17 cellular contexts compared by ENCODE assay signal in the genomic region with DNA sequence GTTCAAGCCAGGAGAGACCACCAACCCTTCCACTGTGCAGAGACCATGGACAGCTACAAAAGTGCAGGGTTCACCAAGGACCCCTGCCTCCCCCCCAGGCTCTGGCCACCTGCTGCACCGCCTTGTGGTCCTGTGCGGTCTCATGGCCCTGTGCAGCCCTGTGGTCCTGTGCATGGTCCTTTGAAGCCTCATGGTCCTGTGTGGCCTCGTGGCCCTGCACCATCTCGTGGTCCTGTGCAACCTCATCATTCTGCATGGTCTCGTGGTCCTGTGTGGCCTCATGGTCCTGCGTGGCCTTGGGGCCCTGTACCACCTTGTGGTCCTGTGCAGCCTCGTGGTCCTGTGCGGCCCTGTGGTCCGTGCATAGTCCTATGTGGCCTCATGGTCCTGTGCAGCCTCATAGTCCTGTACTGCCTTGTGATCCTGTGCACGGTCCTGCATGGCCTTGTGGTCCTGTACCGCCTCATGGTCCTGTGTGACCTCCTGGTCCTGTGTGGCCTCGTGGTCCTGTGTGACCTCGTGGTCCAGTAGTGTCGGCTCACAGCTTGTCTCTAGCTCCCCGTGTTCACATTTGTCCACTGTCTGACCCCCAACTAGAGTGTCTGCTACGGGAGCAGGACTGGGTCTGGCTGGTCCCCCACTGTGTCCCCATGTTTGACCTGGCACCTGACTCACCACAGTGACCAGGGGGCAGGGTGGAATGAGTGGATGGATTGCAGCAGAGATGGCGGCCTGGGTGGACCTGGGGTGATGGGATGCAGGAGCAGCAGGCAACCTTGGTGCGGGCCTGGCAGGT. TPM values are rescaled to one million over a fixed set of nuclear protein-coding genes. Genes with fewer than 3 reads are reported as not detected.
DNase-seq lines count a peak whose midpoint lies in the region; ATAC-seq and TF ChIP-seq lines count a peak whose summit lies in the region.
"Had no signal": no experiment of that assay in that cellular context is flagged by ENCODE, and none has a peak within 500 bp of the region (broad histone marks: within the 10 kb centered on the region; RNA-seq: fewer than 3 reads in every experiment).

No MANE protein-coding gene starts in this region.

- H2AK5ac ChIP-seq in neuronal stem cell (ENCODE audit: low read depth, low read length) = peak overlapping the region; percentile 98

- H3K4me1 ChIP-seq in right atrium auricular region (no peaks in the 10 kb centered on the region), neuronal stem cell (ENCODE audit: control insufficient read depth in 2 of 2, insufficient read depth in 1 of 2, low read depth in 1 of 2, low read length in 2 of 2) (peaks cover 0 to 17% of the 10 kb centered on the region in 2 donors), adrenal gland (replicated peaks in 1 of 2) (peaks cover 0 to 9% of the 10 kb centered on the region in 2 donors)
- H3K4me1 ChIP-seq: BLaER1 had no signal

- H3K14ac ChIP-seq in neuronal stem cell (ENCODE audit: low read length) = peak overlapping the region; percentile 63

- H3K79me1 ChIP-seq in neuronal stem cell (ENCODE audit: low read depth, low read length) = peaks cover 3% of the 10 kb centered on the region

- H3K36me3 ChIP-seq in right atrium auricular region = no peaks in the 10 kb centered on the region
- peaks cover 0 to 5% of the 10 kb centered on the region in 2 donors for H3K36me3 ChIP-seq in neuronal stem cell (replicated peaks in 1 of 2; ENCODE audit: control insufficient read depth in 2 of 2, insufficient read depth in 2 of 2, low read length in 2 of 2)
- H3K36me3 ChIP-seq in adrenal gland (replicated peaks in 1 of 2) = no peaks in the 10 kb centered on the region
- H3K36me3 ChIP-seq: BLaER1 had no signal

- H2BK12ac ChIP-seq in neuronal stem cell (ENCODE audit: low read length) = peak overlapping the region; percentile 77

- no peak for TF ChIP-seq POLR2A in adrenal gland (IDR thresholded peaks at IDR 0.05)

- no peak overlapping the region for H2BK5ac ChIP-seq in neuronal stem cell (ENCODE audit: low read length)

- H3K9ac ChIP-seq in neuronal stem cell (ENCODE audit: low read depth, low read length, poor library complexity) = peak overlapping the region; percentile 2
- H3K9ac ChIP-seq: BLaER1 had no signal

- DNase-seq in cardiac septum (ENCODE audit: low spot score) (peak; percentile 47), right atrium auricular region (ENCODE audit: low spot score) (no peak), neuronal stem cell (ENCODE audit: low spot score) (no peak), adrenal gland (no peak), NAMALWA (ENCODE audit: low spot score) (no peak), UCSD-AML1 (lab: John Stamatoyannopoulos, UW; ENCODE audit: unreplicated experiment) (no peak)
- no peak for DNase-seq in stimulated activated CD4-positive, alpha-beta T cell treated with anti-CD3 and anti-CD28 coated beads, Interleukin-15, amount 100 ng/mL, for 24 hours
- DNase-seq: DMS 273 treated with DMSO at 0.1 percent for 48 hours, GOT3, KG1, NCI-H1092, NCI-H2081 treated with DMSO at 0.1 percent for 48 hours, NCI-H510A, NCI-H774 had no signal

- H2AFZ ChIP-seq in neuronal stem cell (ENCODE audit: low read length) = no peak overlapping the region

- H4K8ac ChIP-seq in neuronal stem cell (ENCODE audit: low read depth, low read length) = no peak overlapping the region

- H3K27me3 ChIP-seq in right atrium auricular region = no peaks in the 10 kb centered on the region
- H3K27me3 ChIP-seq in neuronal stem cell (ENCODE audit: control insufficient read depth in 3 of 3, insufficient read depth in 3 of 3, low read depth in 1 of 3, low read length in 3 of 3) = peaks cover 0 to 4% (median 4%) of the 10 kb centered on the region in 3 experiments
- H3K27me3 ChIP-seq in adrenal gland = no peaks in the 10 kb centered on the region
- H3K27me3 ChIP-seq: BLaER1 had no signal

- TF ChIP-seq CTCF in right atrium auricular region (IDR thresholded peaks at IDR 0.05) (no peak), adrenal gland (IDR thresholded peaks at IDR 0.05) (no peak)

- peak overlapping the region; percentile 24 for H3K18ac ChIP-seq in neuronal stem cell (ENCODE audit: low read length)

- peak overlapping the region; percentile 75 for H3K23ac ChIP-seq in neuronal stem cell (ENCODE audit: low read depth, low read length, poor library complexity)

- H3K4me2 ChIP-seq in neuronal stem cell (ENCODE audit: insufficient read depth, low read length, poor library complexity, severe bottlenecking) = no peak overlapping the region
- H3K4me2 ChIP-seq: BLaER1 had no signal

- peak overlapping the region; percentile 73 for H2BK120ac ChIP-seq in neuronal stem cell (ENCODE audit: low read depth, low read length)

- intact Hi-C loops in cardiac septum (cut with DNase I) = no loop called here
- intact Hi-C loops in adrenal gland (cut with DNase I) = no loop called here

- H4K91ac ChIP-seq in neuronal stem cell (ENCODE audit: low read depth, low read length, poor library complexity) = peak overlapping the region; percentile 92

- H3K9me3 ChIP-seq in right atrium auricular region = no peaks in the 10 kb centered on the region
- peaks cover 0 to 12% of the 10 kb centered on the region in 2 donors for H3K9me3 ChIP-seq in neuronal stem cell (replicated peaks in 1 of 2; ENCODE audit: control insufficient read depth in 2 of 2, insufficient read depth in 1 of 2, low read depth in 1 of 2, low read length in 2 of 2)
- H3K9me3 ChIP-seq in adrenal gland (replicated peaks in 1 of 3) = no peaks in the 10 kb centered on the region
- H3K9me3 ChIP-seq: BLaER1 had no signal

- WGBS in neuronal stem cell (ENCODE audit: extremely low coverage in 2 of 2, insufficient read length in 2 of 2, insufficient replicate concordance in 1 of 2), 2 donors = no CpG with 5 or more reads among the region's 18 CpGs
- 90 to 96% (median 92%) methylated on average over 5 to 18 of the region's 18 CpGs for WGBS in adrenal gland, 4 donors

- peak overlapping the region; percentile 19 for H3K4ac ChIP-seq in neuronal stem cell (ENCODE audit: low read length)

- H3K27ac ChIP-seq in right atrium auricular region (no peak overlapping the region), neuronal stem cell (replicated peaks; ENCODE audit: low read length) (no peak overlapping the region), adrenal gland (no peak overlapping the region)
- H3K27ac ChIP-seq: BLaER1 had no signal

- H3K4me3 ChIP-seq in right atrium auricular region (no peak overlapping the region), neuronal stem cell (ENCODE audit: low read length in 2 of 2) (no peak overlapping the region), adrenal gland (no peak overlapping the region)
- H3K4me3 ChIP-seq: BLaER1 had no signal

- peak; percentile 14 for ATAC-seq in esophagus mucosa

- peak overlapping the region; percentile 74 for H2BK15ac ChIP-seq in neuronal stem cell (ENCODE audit: low read length)

RNA-seq across cellular contexts. Expression of a gene that starts 20.0 kb away (rescaled TPM):
- total RNA-seq in cardiac septum (not detected), right atrium auricular region (not detected), esophagus mucosa (not detected), adrenal gland (not detected)
- polyA plus RNA-seq in neuronal stem cell (2013, experiment 1 of 2) = 0.08 TPM
- not detected for polyA plus RNA-seq in neuronal stem cell (2013, experiment 2 of 2)
- polyA plus RNA-seq in adrenal gland = not detected
- total RNA-seq: A172 had no signal

RNA-seq across cellular contexts. Expression of a gene that starts 24.4 kb away (rescaled TPM):
- total RNA-seq in cardiac septum (149 TPM), right atrium auricular region (100 to 1,000 TPM; 232 to 243 TPM), esophagus mucosa (132 TPM), adrenal gland (100 to 1,000 TPM; 123 to 469 (median 147) TPM)
- 234 TPM for polyA plus RNA-seq in neuronal stem cell (2013, experiment 1 of 2)
- 225 TPM for polyA plus RNA-seq in neuronal stem cell (2013, experiment 2 of 2)
- polyA plus RNA-seq in adrenal gland = 100 to 1,000 TPM in 2 of 3 donors, 10 to 100 TPM in 1; 63.7 to 301 (median 262) TPM
